In the genomic region with DNA sequence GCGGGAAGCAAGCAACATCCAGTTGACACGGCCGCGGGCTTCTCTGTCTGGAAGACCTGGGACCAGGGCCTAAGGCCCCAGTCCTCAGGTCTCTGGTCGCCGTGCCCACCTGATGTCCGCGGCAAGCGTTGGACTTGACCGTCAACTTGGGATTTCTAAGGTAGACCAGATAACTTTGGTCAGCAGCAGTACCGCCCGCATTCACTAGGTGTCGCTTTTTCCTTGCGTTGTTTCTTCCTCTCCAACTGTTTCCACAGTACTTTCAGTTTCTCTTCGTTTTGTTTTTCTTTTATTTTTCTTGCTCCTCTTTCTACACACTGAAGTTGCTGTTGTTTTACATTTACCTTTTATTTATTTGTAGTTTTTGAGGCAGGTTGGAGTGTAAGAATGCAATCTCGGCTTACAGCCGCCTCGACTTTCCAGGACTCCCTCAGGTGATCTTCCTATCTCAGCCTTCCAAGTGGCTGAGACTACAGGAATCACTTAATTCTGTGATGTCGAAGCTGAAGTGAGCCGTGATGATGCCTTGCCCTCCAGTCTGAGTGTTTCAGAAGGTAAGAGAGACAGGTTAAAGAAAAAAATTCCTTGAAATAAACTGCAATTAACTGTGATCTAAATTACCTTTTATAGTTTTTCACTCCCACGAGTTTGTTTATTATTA, we compare ENCODE assay signal across 8 cellular contexts.
A peak's percentile ranks its signal among the peaks of the same experiment; 100 is the strongest.
DNase-seq lines count a peak whose midpoint lies in the region; ATAC-seq, FAIRE-seq and TF ChIP-seq lines count a peak whose summit lies in the region.
"Not testable (repeated sequence)": the region's sequence is repeated elsewhere in the genome, so short reads cannot be mapped to it uniquely, and the experiment has no call there.

No MANE protein-coding gene starts in this region.

- DNase-seq in DND-41; RWPE2 (ENCODE audit: low spot score); GM12878 (ENCODE audit: low read depth, low spot score); left lung; stimulated activated naive B cell treated with anti-CD40 and anti-IgM and Interleukin-4, amounts not matched to agents 10 μg/mL and 1 μg/mL and 100 μg/mL, for 72 hours: not testable (repeated sequence)

- RAD21 ChIA-PET in GM12878 (lab: Charles Lee; ENCODE audit: unreplicated experiment): not testable (repeated sequence)

- H3K4me2 ChIP-seq in DND-41 (ENCODE audit: insufficient read depth, low read length); GM12878 (ENCODE audit: control insufficient read depth, insufficient read depth): not testable (repeated sequence)

- not testable (repeated sequence) for H3K9me3 ChIP-seq in DND-41 (ENCODE audit: insufficient read depth, low read length, severe bottlenecking); RWPE2 (ENCODE audit: severe bottlenecking); GM12878 (replicated peaks; ENCODE audit: control insufficient read depth, insufficient read depth, low read length); left lung

- H3K27me3 Mint-ChIP-seq in stimulated activated naive B cell treated with anti-CD40 and anti-IgM and Interleukin-4, amounts not matched to agents 10 μg/mL and 1 μg/mL and 100 μg/mL, for 72 hours: not testable (repeated sequence)

- H3K79me2 ChIP-seq in DND-41 (ENCODE audit: insufficient read depth, low read length); GM12878 (ENCODE audit: control insufficient read depth, insufficient read depth, low read length): not testable (repeated sequence)

- SMC1A ChIA-PET in GM12878 (lab: Charles Lee; ENCODE audit: uncharacterized antibody, unreplicated experiment): not testable (repeated sequence)

- H4K20me1 ChIP-seq in DND-41 (ENCODE audit: insufficient read depth, low read length); GM12878 (ENCODE audit: control insufficient read depth, insufficient read depth): not testable (repeated sequence)

- not testable (repeated sequence) for H3K4me1 ChIP-seq in DND-41 (ENCODE audit: insufficient read depth, low read length); RWPE2 (ENCODE audit: insufficient read depth, poor library complexity, severe bottlenecking); GM12878 (ENCODE audit: control insufficient read depth, insufficient read depth, low read length); left lung

- peak; percentile 24; the same call in 2 of the 3 replicates for ATAC-seq in DND-41 (ENCODE audit: insufficient read depth, low read depth)
- peak; percentile 62 for ATAC-seq in GM19372 (IDR thresholded peaks at IDR 0.05; ENCODE audit: low read depth, unreplicated experiment)
- ATAC-seq in GM21737 (IDR thresholded peaks at IDR 0.05; ENCODE audit: unreplicated experiment): peak; percentile 47
- peak; percentile 55 for ATAC-seq in HG03108 (IDR thresholded peaks at IDR 0.05; ENCODE audit: unreplicated experiment)
- peak; percentile 46 for ATAC-seq in RWPE2 (ENCODE audit: low read depth)
- peak; percentile 59 for ATAC-seq in GM12878
- peak; percentile 78 for ATAC-seq in left lung
- ATAC-seq in stimulated activated naive B cell treated with anti-CD40 and anti-IgM and Interleukin-4, amounts not matched to agents 10 μg/mL and 1 μg/mL and 100 μg/mL, for 72 hours (replicated peaks): peak; percentile 64 to 76

- not testable (repeated sequence) for TF ChIP-seq POLR2A in GM12878 (IDR thresholded peaks at IDR 0.05; ENCODE audit: low read depth, low read length)

- H3K36me3 ChIP-seq in DND-41 (ENCODE audit: insufficient read depth, low read length); RWPE2 (ENCODE audit: low read depth); GM12878 (ENCODE audit: control insufficient read depth in 2 of 2, insufficient read depth in 2 of 2, low read length in 1 of 2); left lung: not testable (repeated sequence)

- not testable (repeated sequence) for H3K27ac Mint-ChIP-seq in stimulated activated naive B cell treated with anti-CD40 and anti-IgM and Interleukin-4, amounts not matched to agents 10 μg/mL and 1 μg/mL and 100 μg/mL, for 72 hours

- H3K27me3 ChIP-seq in DND-41 (ENCODE audit: insufficient read depth, low read length, poor library complexity); RWPE2 (ENCODE audit: insufficient read depth, poor library complexity, severe bottlenecking); GM12878 (replicated peaks in 1 of 2; ENCODE audit: control insufficient read depth in 2 of 2, insufficient read depth in 2 of 2, low read length in 1 of 2); left lung: not testable (repeated sequence)

- WGBS in GM12878 (ENCODE audit: insufficient coverage, insufficient replicate concordance, low lambda C conversion rate, missing lambda C conversion rate): no CpG with 5 or more reads among the region's 21 CpGs

- intact Hi-C loops in GM12878 (cut with micrococcal nuclease; ENCODE audit: unreplicated experiment); left lung (cut with DNase I): not testable (repeated sequence)

- TF ChIP-seq CTCF in DND-41 (IDR thresholded peaks at IDR 0.05; ENCODE audit: borderline replicate concordance, extremely low read depth, low read length, poor library complexity, severe bottlenecking); RWPE2 (IDR thresholded peaks at IDR 0.05; ENCODE audit: poor library complexity, severe bottlenecking); GM12878 (IDR thresholded peaks at IDR 0.05 in 2 of 3, conservative IDR thresholded peaks at IDR 0.05 in 1 of 3; ENCODE audit: control insufficient read depth in 2 of 3, extremely low read depth in 1 of 3, insufficient read depth in 1 of 3, low read depth in 3 of 3, low read length in 3 of 3); left lung (IDR thresholded peaks at IDR 0.05): not testable (repeated sequence)

- H3K36me3 Mint-ChIP-seq in stimulated activated naive B cell treated with anti-CD40 and anti-IgM and Interleukin-4, amounts not matched to agents 10 μg/mL and 1 μg/mL and 100 μg/mL, for 72 hours: not testable (repeated sequence)

- not testable (repeated sequence) for H3K27ac ChIP-seq in DND-41 (ENCODE audit: low read length); RWPE2 (ENCODE audit: poor library complexity, severe bottlenecking); GM12878 (ENCODE audit: control insufficient read depth, insufficient read depth); left lung

- not testable (repeated sequence) for H2AFZ ChIP-seq in DND-41 (ENCODE audit: low read depth, low read length); GM12878 (ENCODE audit: control insufficient read depth, low read depth, low read length)

- not testable (repeated sequence) for H3K4me3 ChIP-seq in DND-41 (ENCODE audit: low read depth in 1 of 2, low read length in 2 of 2); RWPE2 (ENCODE audit: severe bottlenecking); GM12878; left lung

- not testable (repeated sequence) for BruUV-seq in GM12878 (replicated peaks; lab: Mats Ljungman, UMichigan)

- not testable (repeated sequence) for TF ChIP-seq RAD21 in GM12878 (IDR thresholded peaks at IDR 0.05; ENCODE audit: insufficient read depth, low read depth, low read length)

- H3K4me1 Mint-ChIP-seq in stimulated activated naive B cell treated with anti-CD40 and anti-IgM and Interleukin-4, amounts not matched to agents 10 μg/mL and 1 μg/mL and 100 μg/mL, for 72 hours: not testable (repeated sequence)

- TF ChIP-seq EP300 in GM12878 (IDR thresholded peaks at IDR 0.05; ENCODE audit: borderline replicate concordance in 1 of 2, control insufficient read depth in 1 of 2, low read depth in 2 of 2, low read length in 2 of 2): not testable (repeated sequence)

- not testable (repeated sequence) for FAIRE-seq in GM12878 (lab: Jason Lieb, UNC)

- H3K9me3 Mint-ChIP-seq in stimulated activated naive B cell treated with anti-CD40 and anti-IgM and Interleukin-4, amounts not matched to agents 10 μg/mL and 1 μg/mL and 100 μg/mL, for 72 hours: not testable (repeated sequence)

- CTCF ChIA-PET in GM12878 (lab: Yijun Ruan, JAX): not testable (repeated sequence)

- POLR2A ChIA-PET in GM12878 (lab: Charles Lee): not testable (repeated sequence)

- H3K9ac ChIP-seq in DND-41 (ENCODE audit: low read depth, low read length); GM12878 (ENCODE audit: control insufficient read depth, insufficient read depth, low read length): not testable (repeated sequence)

- in situ Hi-C loops in GM12878 (cut with MboI): not testable (repeated sequence)

- not testable (repeated sequence) for H3K4me3 Mint-ChIP-seq in stimulated activated naive B cell treated with anti-CD40 and anti-IgM and Interleukin-4, amounts not matched to agents 10 μg/mL and 1 μg/mL and 100 μg/mL, for 72 hours

Comparison
In these comparisons a context has a peak if more than half of its experiments do, and no peak if none do; other contexts are left out.
1. ATAC-seq: peak in every context shown above with its lines; median percentile 78 in left lung; 70 in stimulated activated naive B cell treated with anti-CD40 and anti-IgM and Interleukin-4, amounts not matched to agents 10 μg/mL and 1 μg/mL and 100 μg/mL, for 72 hours; 62 in GM19372; 59 in GM12878; 55 in HG03108; 47 in GM21737; 46 in RWPE2; 24 in DND-41.